In the genomic region with DNA sequence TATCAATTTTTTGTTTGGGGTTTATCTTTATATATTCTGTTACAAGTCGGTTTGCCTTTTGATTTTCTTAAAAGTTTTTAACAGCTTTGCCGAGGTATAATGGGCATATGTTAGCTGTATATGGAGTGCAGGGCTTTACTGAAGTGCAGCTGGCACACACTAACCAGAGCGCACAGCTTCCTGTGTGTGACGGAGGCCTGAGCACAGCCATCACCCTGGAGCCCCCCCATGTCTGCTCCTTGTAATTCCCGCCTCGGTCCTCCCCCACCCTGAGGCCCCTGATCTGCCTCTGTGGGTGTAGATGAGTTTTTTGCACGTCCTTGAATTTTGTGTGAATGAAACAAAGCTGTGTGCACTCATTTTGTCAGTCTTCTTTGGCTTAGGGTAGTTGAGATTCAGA, we compare ENCODE assay signal across 22 cellular contexts.
DNase-seq lines count a peak whose midpoint lies in the region; ATAC-seq and TF ChIP-seq lines count a peak whose summit lies in the region.
"Had no signal": no experiment of that assay in that cellular context is flagged by ENCODE, and none has a peak within 500 bp of the region (broad histone marks: within the 10 kb centered on the region; RNA-seq: fewer than 3 reads in every experiment).

No MANE protein-coding gene starts in this region.

- peaks cover 7% of the 10 kb centered on the region for H3F3A ChIP-seq in SK-N-SH (replicated peaks; ENCODE audit: insufficient read depth)

- no peaks in the 10 kb centered on the region for H3K36me3 ChIP-seq in aorta (ENCODE audit: control insufficient read depth in 1 of 2, insufficient read depth in 2 of 2, low read length in 1 of 2)
- H3K36me3 ChIP-seq in SK-N-SH (replicated peaks in 1 of 2; ENCODE audit: control insufficient read depth in 1 of 2, insufficient read depth in 2 of 2, low read length in 1 of 2) = peaks cover 0 to 39% of the 10 kb centered on the region in 2 experiments
- H3K36me3 ChIP-seq: colonic mucosa had no signal

- H3K4me1 ChIP-seq in aorta (ENCODE audit: control insufficient read depth in 1 of 2, insufficient read depth in 2 of 2, low read length in 2 of 2) (no peaks in the 10 kb centered on the region), SK-N-SH (ENCODE audit: control insufficient read depth in 1 of 2, insufficient read depth in 2 of 2, low read depth in 1 of 2, low read length in 1 of 2) (no peaks in the 10 kb centered on the region; a peak in 1 of 4 replicates)
- H3K4me1 ChIP-seq: colonic mucosa, esophagus squamous epithelium had no signal

- no peak overlapping the region for H2AFZ ChIP-seq in SK-N-SH (ENCODE audit: low read depth)

- peaks cover 12% of the 10 kb centered on the region for H3K4me1 Mint-ChIP-seq in activated CD8-positive, alpha-beta T cell treated with anti-CD3 and anti-CD28 coated beads for 36 hours (ENCODE audit: low read depth)
- peaks cover 6% of the 10 kb centered on the region for H3K4me1 Mint-ChIP-seq in activated CD8-positive, alpha-beta T cell treated with anti-CD3 and anti-CD28 coated beads, Interleukin-2, amount 10 ng/mL, durations not matched to agents 7 days and 5 days (ENCODE audit: low read depth)
- H3K4me1 Mint-ChIP-seq in nephron = peaks cover 44% of the 10 kb centered on the region
- H3K4me1 Mint-ChIP-seq: endodermal cell had no signal

- CTCF ChIA-PET in activated CD8-positive, alpha-beta T cell treated with anti-CD3 and anti-CD28 coated beads for 36 hours (lab: Charles Lee) = interaction anchor here (0.9 kb wide), 1 partner anchor 10 kb away, joined by 3 read pairs; no protein-coding TSS in a partner anchor
- CTCF ChIA-PET in activated CD8-positive, alpha-beta T cell treated with anti-CD3 and anti-CD28 coated beads, Interleukin-2, amount 10 ng/mL, durations not matched to agents 7 days and 5 days (lab: Charles Lee) = interaction anchor here (1.6 to 1.7 kb wide), 2 partner anchors 15 to 118 kb away, joined by 4 to 5 read pairs; no protein-coding TSS in a partner anchor
- CTCF ChIA-PET in SK-N-SH (lab: Yijun Ruan, JAX) = interaction anchor here (1.0 to 1.2 kb wide), 3 partner anchors 15 to 63 kb away, joined by 3 to 4 read pairs (median 4); no protein-coding TSS in a partner anchor

- intact Hi-C loops in activated CD8-positive, alpha-beta T cell treated with anti-CD3 and anti-CD28 coated beads for 36 hours (cut with micrococcal nuclease) = no loop called here
- intact Hi-C loops in aorta (cut with DNase I) = no loop called here

- H3K36me3 Mint-ChIP-seq in activated CD8-positive, alpha-beta T cell treated with anti-CD3 and anti-CD28 coated beads for 36 hours (ENCODE audit: low read depth) = peaks cover 22% of the 10 kb centered on the region
- peaks cover 41% of the 10 kb centered on the region for H3K36me3 Mint-ChIP-seq in activated CD8-positive, alpha-beta T cell treated with anti-CD3 and anti-CD28 coated beads, Interleukin-2, amount 10 ng/mL, durations not matched to agents 7 days and 5 days (ENCODE audit: low read depth)
- peaks cover 61% of the 10 kb centered on the region for H3K36me3 Mint-ChIP-seq in nephron (ENCODE audit: low read depth)

- DNase-seq in activated CD8-positive, alpha-beta T cell treated with anti-CD3 and anti-CD28 coated beads for 36 hours = no peak
- DNase-seq in activated CD8-positive, alpha-beta T cell treated with anti-CD3 and anti-CD28 coated beads, Interleukin-2, amount 10 ng/mL, durations not matched to agents 7 days and 5 days = no peak
- DNase-seq in aorta (peak; percentile 38 to 40), SK-N-SH (no peak), COLO668 (lab: John Stamatoyannopoulos, UW; ENCODE audit: unreplicated experiment) (no peak)
- DNase-seq: colonic mucosa; EL; endodermal cell; esophagus squamous epithelium; islet precursor cell; NCI-H1436; NCI-H510A treated with DMSO at 0.1 percent for 48 hours; RPMI8226; stimulated activated CD4-positive, alpha-beta T cell treated with anti-CD3 and anti-CD28 coated beads, Interleukin-12 subunit alpha, Interleukin-12 subunit beta, amount 100 ng/mL, for 4 hours; stimulated activated naive CD8-positive, alpha-beta T cell treated with anti-CD3 and anti-CD28 coated beads, Interleukin-15, amount 100 ng/mL, for 72 hours; T1000 had no signal

- WGBS in aorta, 2 donors = 81 to 84% methylated on average over 7 of the region's 7 CpGs
- WGBS in SK-N-SH (ENCODE audit: low lambda C conversion rate) = 89% methylated on average over 7 of the region's 7 CpGs

- H3K27ac Mint-ChIP-seq in activated CD8-positive, alpha-beta T cell treated with anti-CD3 and anti-CD28 coated beads for 36 hours = no peak overlapping the region
- H3K27ac Mint-ChIP-seq in activated CD8-positive, alpha-beta T cell treated with anti-CD3 and anti-CD28 coated beads, Interleukin-2, amount 10 ng/mL, durations not matched to agents 7 days and 5 days = no peak overlapping the region
- peak overlapping the region; percentile 13 to 60 (median 45) for H3K27ac Mint-ChIP-seq in nephron
- H3K27ac Mint-ChIP-seq: activated naive CD8-positive, alpha-beta T cell; endodermal cell had no signal

- POLR2A ChIA-PET in activated CD8-positive, alpha-beta T cell treated with anti-CD3 and anti-CD28 coated beads for 36 hours (lab: Charles Lee) = no interaction called here
- POLR2A ChIA-PET in activated CD8-positive, alpha-beta T cell treated with anti-CD3 and anti-CD28 coated beads, Interleukin-2, amount 10 ng/mL, durations not matched to agents 7 days and 5 days (lab: Charles Lee) = no interaction called here
- POLR2A ChIA-PET in SK-N-SH (lab: Yijun Ruan, JAX) = no interaction called here

- no peak overlapping the region for H3K4me3 ChIP-seq in aorta (ENCODE audit: low read length in 2 of 2)
- no peak overlapping the region for H3K4me3 ChIP-seq in SK-N-SH (ENCODE audit: low read depth in 2 of 2, low read length in 1 of 2)
- H3K4me3 ChIP-seq: colonic mucosa, esophagus squamous epithelium, gastroesophageal sphincter had no signal

- TF ChIP-seq RAD21 in SK-N-SH (IDR thresholded peaks at IDR 0.05; ENCODE audit: low read length) = no peak

- no peak for TF ChIP-seq EP300 in SK-N-SH (IDR thresholded peaks at IDR 0.05; ENCODE audit: borderline replicate concordance in 1 of 2, low read depth in 1 of 2, low read length in 1 of 2)

- H3K4me2 ChIP-seq in SK-N-SH = no peak overlapping the region

- no peaks in the 10 kb centered on the region for H3K9me3 ChIP-seq in aorta (ENCODE audit: control insufficient read depth, low read length)
- no peaks in the 10 kb centered on the region for H3K9me3 ChIP-seq in SK-N-SH
- H3K9me3 ChIP-seq: colonic mucosa, esophagus squamous epithelium, gastroesophageal sphincter, neutrophil had no signal

- H3K27ac ChIP-seq in VCaP = peak overlapping the region; percentile 7; the same call in 1 of the 2 replicates
- H3K27ac ChIP-seq in aorta (ENCODE audit: low read depth in 1 of 2, low read length in 2 of 2) = no peak overlapping the region
- no peak overlapping the region for H3K27ac ChIP-seq in SK-N-SH (ENCODE audit: low read depth in 2 of 2, low read length in 1 of 2)
- H3K27ac ChIP-seq: colonic mucosa, esophagus squamous epithelium, gastroesophageal sphincter, neutrophil had no signal

- no peak for TF ChIP-seq CTCF in activated CD8-positive, alpha-beta T cell treated with anti-CD3 and anti-CD28 coated beads for 36 hours (IDR thresholded peaks at IDR 0.05)
- no peak for TF ChIP-seq CTCF in VCaP (conservative IDR thresholded peaks at IDR 0.05)
- TF ChIP-seq CTCF in nephron (IDR thresholded peaks at IDR 0.05; ENCODE audit: unreplicated experiment in 3 of 3) = no peak
- no peak for TF ChIP-seq CTCF in SK-N-SH (IDR thresholded peaks at IDR 0.05)

- no peaks in the 10 kb centered on the region for H4K20me1 ChIP-seq in SK-N-SH (ENCODE audit: insufficient read depth)

- no peak overlapping the region for H3K4me3 Mint-ChIP-seq in activated CD8-positive, alpha-beta T cell treated with anti-CD3 and anti-CD28 coated beads for 36 hours
- H3K4me3 Mint-ChIP-seq in activated CD8-positive, alpha-beta T cell treated with anti-CD3 and anti-CD28 coated beads, Interleukin-2, amount 10 ng/mL, durations not matched to agents 7 days and 5 days = no peak overlapping the region
- H3K4me3 Mint-ChIP-seq in nephron = no peak overlapping the region
- H3K4me3 Mint-ChIP-seq: activated naive CD8-positive, alpha-beta T cell; endodermal cell; stimulated activated naive CD8-positive, alpha-beta T cell treated with anti-CD3 and anti-CD28 coated beads, Interleukin-15, amount 100 ng/mL, for 72 hours had no signal

- no peaks in the 10 kb centered on the region for H3K79me2 ChIP-seq in SK-N-SH (ENCODE audit: insufficient read depth)

- ATAC-seq in activated CD8-positive, alpha-beta T cell treated with anti-CD3 and anti-CD28 coated beads for 36 hours = peak; percentile 27
- ATAC-seq in activated CD8-positive, alpha-beta T cell treated with anti-CD3 and anti-CD28 coated beads, Interleukin-2, amount 10 ng/mL, durations not matched to agents 7 days and 5 days = no peak
- ATAC-seq in aorta (ENCODE audit: low FRiP score) (no peak), HG02610 (IDR thresholded peaks at IDR 0.05; ENCODE audit: unreplicated experiment) (no peak)
- ATAC-seq: gastroesophageal sphincter; stimulated activated naive CD8-positive, alpha-beta T cell treated with anti-CD3 and anti-CD28 coated beads, Interleukin-15, amount 100 ng/mL, for 72 hours had no signal

- H3K9me2 ChIP-seq in SK-N-SH = no peaks in the 10 kb centered on the region

- H3K27me3 ChIP-seq in aorta (ENCODE audit: control insufficient read depth in 1 of 2, insufficient read depth in 2 of 2, low read length in 1 of 2) (no peaks in the 10 kb centered on the region), SK-N-SH (ENCODE audit: insufficient read depth) (no peaks in the 10 kb centered on the region)
- H3K27me3 ChIP-seq: colonic mucosa, esophagus squamous epithelium, gastroesophageal sphincter, neutrophil had no signal

- no peaks in the 10 kb centered on the region for H3K9me3 Mint-ChIP-seq in activated CD8-positive, alpha-beta T cell treated with anti-CD3 and anti-CD28 coated beads for 36 hours
- H3K9me3 Mint-ChIP-seq in activated CD8-positive, alpha-beta T cell treated with anti-CD3 and anti-CD28 coated beads, Interleukin-2, amount 10 ng/mL, durations not matched to agents 7 days and 5 days (ENCODE audit: insufficient read depth) = no peaks in the 10 kb centered on the region
- H3K9me3 Mint-ChIP-seq in nephron = no peaks in the 10 kb centered on the region
- H3K9me3 Mint-ChIP-seq: stimulated activated naive CD8-positive, alpha-beta T cell treated with anti-CD3 and anti-CD28 coated beads, Interleukin-15, amount 100 ng/mL, for 72 hours had no signal

- H3K27me3 Mint-ChIP-seq in activated CD8-positive, alpha-beta T cell treated with anti-CD3 and anti-CD28 coated beads for 36 hours = no peaks in the 10 kb centered on the region
- H3K27me3 Mint-ChIP-seq in activated CD8-positive, alpha-beta T cell treated with anti-CD3 and anti-CD28 coated beads, Interleukin-2, amount 10 ng/mL, durations not matched to agents 7 days and 5 days (ENCODE audit: low read depth) = no peaks in the 10 kb centered on the region
- H3K27me3 Mint-ChIP-seq in nephron (ENCODE audit: low read depth) = no peaks in the 10 kb centered on the region
- H3K27me3 Mint-ChIP-seq: activated naive CD8-positive, alpha-beta T cell; stimulated activated naive CD8-positive, alpha-beta T cell treated with anti-CD3 and anti-CD28 coated beads, Interleukin-15, amount 100 ng/mL, for 72 hours had no signal

- H3K9ac ChIP-seq in SK-N-SH = no peak overlapping the region

TF ChIP-seq in SK-N-SH, 30 proteins besides CTCF, POLR2A, EP300 and RAD21 (continues in another document):
- TF ChIP-seq GATA2 (CRISPR knock-in tag; IDR thresholded peaks at IDR 0.05) (no peak), SIN3A (IDR thresholded peaks at IDR 0.05; ENCODE audit: borderline replicate concordance, low read depth, low read length) (no peak)

Comparison
In these comparisons a context has a peak if more than half of its experiments do, and no peak if none do; other contexts are left out.
1. DNase-seq: peak in aorta (2 of 2); none in activated CD8-positive, alpha-beta T cell treated with anti-CD3 and anti-CD28 coated beads for 36 hours (single experiment), activated CD8-positive, alpha-beta T cell treated with anti-CD3 and anti-CD28 coated beads, Interleukin-2, amount 10 ng/mL, durations not matched to agents 7 days and 5 days (single experiment), SK-N-SH (single experiment) and COLO668 (single experiment).
2. H3K27ac Mint-ChIP-seq: peak in nephron (3 of 3); none in activated CD8-positive, alpha-beta T cell treated with anti-CD3 and anti-CD28 coated beads for 36 hours (single experiment) and activated CD8-positive, alpha-beta T cell treated with anti-CD3 and anti-CD28 coated beads, Interleukin-2, amount 10 ng/mL, durations not matched to agents 7 days and 5 days (single experiment).